23 cellular contexts compared by ENCODE assay signal in the genomic region with DNA sequence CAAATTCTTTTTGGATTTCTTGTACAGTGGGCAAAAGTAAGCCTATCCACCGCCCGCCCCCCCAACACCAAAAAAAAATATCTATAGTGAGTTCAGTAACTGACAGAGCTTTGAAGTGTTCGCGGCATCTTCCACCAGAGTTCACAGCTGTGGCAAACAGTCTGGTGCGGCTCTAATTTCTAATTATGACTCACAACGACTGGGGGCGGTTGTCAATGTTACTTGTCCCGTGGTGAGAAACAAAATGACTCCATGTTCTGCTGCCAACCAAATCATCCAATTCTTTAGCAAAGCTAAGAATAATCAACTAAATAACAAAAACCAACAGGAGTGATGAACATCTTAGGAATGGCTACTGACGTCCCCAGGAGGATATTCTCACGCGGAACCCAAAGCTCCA.
DNase-seq lines count a peak whose midpoint lies in the region; ATAC-seq lines count a peak whose summit lies in the region.
"Had no signal": no experiment of that assay in that cellular context is flagged by ENCODE, and none has a peak within 500 bp of the region (broad histone marks: within the 10 kb centered on the region; RNA-seq: fewer than 3 reads in every experiment).

No MANE protein-coding gene starts in this region.

- peaks cover 10 to 50% (median 39%) of the 10 kb centered on the region in 10 experiments for H3K4me1 ChIP-seq in BLaER1 treated with 17β-estradiol and CSF1 and Interleukin-3, amounts not matched to agents 10 nM and 100 nM
- H3K4me1 ChIP-seq: Caco-2, SJCRH30 had no signal

- H3K36me3 ChIP-seq in BLaER1 treated with 17β-estradiol and CSF1 and Interleukin-3, amounts not matched to agents 10 nM and 100 nM, result no peaks in the 10 kb centered on the region
- H3K36me3 ChIP-seq: SJCRH30 had no signal

- ATAC-seq in effector memory CD8-positive, alpha-beta T cell (replicated peaks), result peak; percentile 52
- ATAC-seq in GM18873 (IDR thresholded peaks at IDR 0.05; ENCODE audit: low FRiP score, unreplicated experiment), result no peak
- ATAC-seq: HCT116, K562, Panc1 had no signal

- no peak overlapping the region for H3K4me3 ChIP-seq in BLaER1 treated with 17β-estradiol and CSF1 and Interleukin-3, amounts not matched to agents 10 nM and 100 nM
- H3K4me3 ChIP-seq: K562, SJCRH30 had no signal

- no peak overlapping the region for H3K9ac ChIP-seq in BLaER1 treated with 17β-estradiol and CSF1 and Interleukin-3, amounts not matched to agents 10 nM and 100 nM

- no peak overlapping the region for H3K27ac Mint-ChIP-seq in effector memory CD8-positive, alpha-beta T cell
- H3K27ac Mint-ChIP-seq: CD4-positive, alpha-beta memory T cell had no signal

- no peaks in the 10 kb centered on the region for H3K27me3 Mint-ChIP-seq in effector memory CD8-positive, alpha-beta T cell
- H3K27me3 Mint-ChIP-seq: CD4-positive, alpha-beta memory T cell had no signal

- no peaks in the 10 kb centered on the region for H3K4me1 Mint-ChIP-seq in effector memory CD8-positive, alpha-beta T cell (ENCODE audit: low read depth in 2 of 2)
- H3K4me1 Mint-ChIP-seq: CD4-positive, alpha-beta memory T cell had no signal

- no peaks in the 10 kb centered on the region for H4K20me1 ChIP-seq in BLaER1 treated with 17β-estradiol and CSF1 and Interleukin-3, amounts not matched to agents 10 nM and 100 nM

- H3K27me3 ChIP-seq in BLaER1 treated with 17β-estradiol and CSF1 and Interleukin-3, amounts not matched to agents 10 nM and 100 nM, result no peaks in the 10 kb centered on the region
- H3K27me3 ChIP-seq: SJCRH30 had no signal

- H3K4me2 ChIP-seq in BLaER1 treated with 17β-estradiol and CSF1 and Interleukin-3, amounts not matched to agents 10 nM and 100 nM, result peak overlapping the region in 8 of 11 experiments; percentile 17 to 59 (median 45); a peak in 14 of 22 replicates

- H3K9me3 ChIP-seq in BLaER1 treated with 17β-estradiol and CSF1 and Interleukin-3, amounts not matched to agents 10 nM and 100 nM (replicated peaks in 1 of 11), result peaks cover 9 to 42% (median 23%) of the 10 kb centered on the region in 11 experiments; a peak in 20 of 22 replicates
- H3K9me3 ChIP-seq: Caco-2, SJCRH30 had no signal

- no peaks in the 10 kb centered on the region for H3K9me3 Mint-ChIP-seq in effector memory CD8-positive, alpha-beta T cell

- H3K4me3 Mint-ChIP-seq in effector memory CD8-positive, alpha-beta T cell, result no peak overlapping the region
- H3K4me3 Mint-ChIP-seq: CD4-positive, alpha-beta memory T cell had no signal

- H3K36me3 Mint-ChIP-seq in effector memory CD8-positive, alpha-beta T cell (ENCODE audit: insufficient read depth), result no peaks in the 10 kb centered on the region
- H3K36me3 Mint-ChIP-seq: CD4-positive, alpha-beta memory T cell had no signal

- DNase-seq in Ammon's horn (ENCODE audit: low spot score), result peak; percentile 25
- DNase-seq in RKO (ENCODE audit: low spot score), result peak; percentile 22
- DNase-seq in effector memory CD8-positive, alpha-beta T cell, result peak in 1 of 3 experiments; percentile 8
- no peak for DNase-seq in stimulated activated CD4-positive, alpha-beta T cell treated with anti-CD3 and anti-CD28 coated beads, Interleukin-15, amount 100 ng/mL, for 24 hours
- DNase-seq in GF-D8 (lab: John Stamatoyannopoulos, UW), result no peak
- no peak for DNase-seq in ecto neural progenitor cell (ENCODE audit: low spot score)
- DNase-seq: Caco-2; CD4-positive, alpha-beta memory T cell; DMS 273 treated with DMSO at 0.1 percent for 48 hours; DMS79 treated with DMSO at 0.1 percent for 48 hours; NCI-H1092 treated with DMSO at 0.1 percent for 48 hours; NCI-H1436 treated with DMSO at 0.1 percent for 48 hours; NCI-H1930; NCI-H2227 treated with DMSO at 0.1 percent for 48 hours; NCI-H510A; NCI-H774; NK-92 treated with Interleukin-12 subunit alpha and Interleukin-12 subunit beta, amount 100 ng/mL, for 24 hours had no signal

- peak overlapping the region in 2 of 11 experiments; percentile 18 to 42; a peak in 2 of 22 replicates for H3K27ac ChIP-seq in BLaER1 treated with 17β-estradiol and CSF1 and Interleukin-3, amounts not matched to agents 10 nM and 100 nM
- H3K27ac ChIP-seq: SJCRH30 had no signal

Comparison
In these comparisons a context has a peak if more than half of its experiments do, and no peak if none do; other contexts are left out.
1. DNase-seq: peak in Ammon's horn (single experiment) and RKO (single experiment); none in stimulated activated CD4-positive, alpha-beta T cell treated with anti-CD3 and anti-CD28 coated beads, Interleukin-15, amount 100 ng/mL, for 24 hours (single experiment), GF-D8 (single experiment) and ecto neural progenitor cell (single experiment).